Comparison of ENCODE assay signal across 23 cellular contexts in genomic region chr12:2833810-2834209, GRCh38. TPM values are rescaled to one million over a fixed set of nuclear protein-coding genes. Genes with fewer than 3 reads are reported as not detected.
DNase-seq lines count a peak whose midpoint lies in the region; ATAC-seq and TF ChIP-seq lines count a peak whose summit lies in the region.
"Had no signal": no experiment of that assay in that cellular context is flagged by ENCODE, and none has a peak within 500 bp of the region (broad histone marks: within the 10 kb centered on the region; RNA-seq: fewer than 3 reads in every experiment).

No MANE protein-coding gene starts in this region.

- peaks cover 13% of the 10 kb centered on the region for H3K4me1 Mint-ChIP-seq in activated naive CD4-positive, alpha-beta T cell treated with anti-CD3 and anti-CD28 coated beads, Interleukin-2, amount 50 U/mL, for 24 hours
- H3K4me1 Mint-ChIP-seq in activated naive CD4-positive, alpha-beta T cell treated with anti-CD3 and anti-CD28 coated beads for 36 hours (ENCODE audit: low read depth) = peaks cover 9% of the 10 kb centered on the region
- H3K4me1 Mint-ChIP-seq in nephron (peaks cover 40% of the 10 kb centered on the region), type B pancreatic cell (ENCODE audit: unreplicated experiment) (peaks cover 21% of the 10 kb centered on the region)
- H3K4me1 Mint-ChIP-seq: activated CD4-positive, alpha-beta T cell treated with anti-CD3 and anti-CD28 coated beads, Interleukin-2, amount 10 ng/mL, durations not matched to agents 7 days and 5 days had no signal

- peaks cover 15% of the 10 kb centered on the region for H3K36me3 Mint-ChIP-seq in activated naive CD4-positive, alpha-beta T cell treated with anti-CD3 and anti-CD28 coated beads, Interleukin-2, amount 50 U/mL, for 24 hours
- peaks cover 7% of the 10 kb centered on the region for H3K36me3 Mint-ChIP-seq in activated naive CD4-positive, alpha-beta T cell treated with anti-CD3 and anti-CD28 coated beads for 36 hours (ENCODE audit: low read depth)
- peaks cover 36% of the 10 kb centered on the region for H3K36me3 Mint-ChIP-seq in nephron (ENCODE audit: low read depth)
- peaks cover 24% of the 10 kb centered on the region for H3K36me3 Mint-ChIP-seq in type B pancreatic cell

- H3K9me3 Mint-ChIP-seq in activated naive CD4-positive, alpha-beta T cell treated with anti-CD3 and anti-CD28 coated beads, Interleukin-2, amount 50 U/mL, for 24 hours = no peaks in the 10 kb centered on the region
- no peaks in the 10 kb centered on the region for H3K9me3 Mint-ChIP-seq in activated naive CD4-positive, alpha-beta T cell treated with anti-CD3 and anti-CD28 coated beads for 36 hours
- no peaks in the 10 kb centered on the region for H3K9me3 Mint-ChIP-seq in nephron
- no peaks in the 10 kb centered on the region for H3K9me3 Mint-ChIP-seq in type B pancreatic cell
- H3K9me3 Mint-ChIP-seq: activated CD4-positive, alpha-beta T cell treated with anti-CD3 and anti-CD28 coated beads, Interleukin-2, amount 10 ng/mL, durations not matched to agents 7 days and 5 days; effector memory CD8-positive, alpha-beta T cell; mesothelial cell of epicardium; neural crest cell had no signal

- H3K27ac Mint-ChIP-seq in activated naive CD4-positive, alpha-beta T cell treated with anti-CD3 and anti-CD28 coated beads, Interleukin-2, amount 50 U/mL, for 24 hours = peak overlapping the region; percentile 59
- H3K27ac Mint-ChIP-seq in activated naive CD4-positive, alpha-beta T cell treated with anti-CD3 and anti-CD28 coated beads for 36 hours = no peak overlapping the region
- peak overlapping the region; percentile 85 to 95 (median 88) for H3K27ac Mint-ChIP-seq in nephron
- peak overlapping the region; percentile 25 for H3K27ac Mint-ChIP-seq in type B pancreatic cell
- H3K27ac Mint-ChIP-seq: activated CD4-positive, alpha-beta T cell treated with anti-CD3 and anti-CD28 coated beads, Interleukin-2, amount 10 ng/mL, durations not matched to agents 7 days and 5 days; mesothelial cell of epicardium had no signal

- no peaks in the 10 kb centered on the region for H3K27me3 Mint-ChIP-seq in activated naive CD4-positive, alpha-beta T cell treated with anti-CD3 and anti-CD28 coated beads, Interleukin-2, amount 50 U/mL, for 24 hours
- H3K27me3 Mint-ChIP-seq in activated naive CD4-positive, alpha-beta T cell treated with anti-CD3 and anti-CD28 coated beads for 36 hours (ENCODE audit: low read depth) = no peaks in the 10 kb centered on the region
- H3K27me3 Mint-ChIP-seq in nephron (ENCODE audit: low read depth) (no peaks in the 10 kb centered on the region), type B pancreatic cell (peaks cover 6% of the 10 kb centered on the region)
- H3K27me3 Mint-ChIP-seq: activated CD4-positive, alpha-beta T cell treated with anti-CD3 and anti-CD28 coated beads, Interleukin-2, amount 10 ng/mL, durations not matched to agents 7 days and 5 days; effector memory CD8-positive, alpha-beta T cell had no signal

- no peak for ATAC-seq in HG02798 (IDR thresholded peaks at IDR 0.05; ENCODE audit: poor library complexity, unreplicated experiment)
- ATAC-seq: effector memory CD8-positive, alpha-beta T cell had no signal

- no peak overlapping the region for H3K4me3 Mint-ChIP-seq in activated naive CD4-positive, alpha-beta T cell treated with anti-CD3 and anti-CD28 coated beads, Interleukin-2, amount 50 U/mL, for 24 hours
- no peak overlapping the region for H3K4me3 Mint-ChIP-seq in activated naive CD4-positive, alpha-beta T cell treated with anti-CD3 and anti-CD28 coated beads for 36 hours
- H3K4me3 Mint-ChIP-seq in nephron (peak overlapping the region; percentile 76 to 80 (median 80)), type B pancreatic cell (no peak overlapping the region)
- H3K4me3 Mint-ChIP-seq: activated CD4-positive, alpha-beta T cell treated with anti-CD3 and anti-CD28 coated beads, Interleukin-2, amount 10 ng/mL, durations not matched to agents 7 days and 5 days; effector memory CD8-positive, alpha-beta T cell; mesothelial cell of epicardium; neural crest cell had no signal

- no peak for DNase-seq in activated naive CD4-positive, alpha-beta T cell treated with anti-CD3 and anti-CD28 coated beads for 36 hours
- DNase-seq in head of caudate nucleus (peak in 41 of 42 donors; percentile 8 to 76 (median 51)), type B pancreatic cell (ENCODE audit: extremely low spot score, unreplicated experiment) (no peak), T-helper 1 cell (no peak), RKO (ENCODE audit: low spot score) (no peak)
- DNase-seq: 8988T; activated CD4-positive, alpha-beta T cell treated with anti-CD3 and anti-CD28 coated beads, Interleukin-2, amount 10 ng/mL, durations not matched to agents 7 days and 5 days; activated CD8-positive, alpha-beta memory T cell treated with anti-CD3 and anti-CD28 coated beads, Interleukin-2, amount 50 U/mL, for 4 hours; activated effector memory CD4-positive, alpha-beta T cell treated with Interleukin-2 at 50 U/mL for 16 hours; Calu3; effector memory CD8-positive, alpha-beta T cell; Karpas-422; NCI-H1048; NCI-H2081; SW 1271; upper lobe of right lung had no signal

- TF ChIP-seq CTCF in nephron (IDR thresholded peaks at IDR 0.05; ENCODE audit: unreplicated experiment in 3 of 3) (no peak), type B pancreatic cell (conservative IDR thresholded peaks at IDR 0.05) (no peak)

- intact Hi-C loops in activated naive CD4-positive, alpha-beta T cell treated with anti-CD3 and anti-CD28 coated beads for 36 hours (cut with micrococcal nuclease) = no loop called here
- intact Hi-C loops in head of caudate nucleus (cut with DNase I) = no loop called here

- CTCF ChIA-PET in activated naive CD4-positive, alpha-beta T cell treated with anti-CD3 and anti-CD28 coated beads for 36 hours (lab: Charles Lee) = interaction anchor here (0.6 kb wide), 1 partner anchor 110 kb away, joined by 3 read pairs; no protein-coding TSS in a partner anchor

RNA-seq across cellular contexts. Expression of gene NRIP2, which starts 1.0 kb away (rescaled TPM):
- not detected for total RNA-seq in activated naive CD4-positive, alpha-beta T cell treated with anti-CD3 and anti-CD28 coated beads for 36 hours
- 1.2 TPM in 1 of 2 replicates, not detected in the other for total RNA-seq in type B pancreatic cell (ENCODE audit: low replicate concordance)
- total RNA-seq: activated CD4-positive, alpha-beta T cell treated with anti-CD3 and anti-CD28 coated beads, Interleukin-2, amount 10 ng/mL, durations not matched to agents 7 days and 5 days; Calu3; HT1080; mesothelial cell of epicardium; NCI-H460; neural crest cell had no signal

RNA-seq across cellular contexts. Expression of gene ITFG2, which starts 21.3 kb away (rescaled TPM):
- 10 to 100 TPM; 27.5 to 30.5 TPM for total RNA-seq in activated naive CD4-positive, alpha-beta T cell treated with anti-CD3 and anti-CD28 coated beads for 36 hours
- 41.8 and 85.8 TPM in 2 replicates for total RNA-seq in type B pancreatic cell (ENCODE audit: low replicate concordance)

RNA-seq across cellular contexts. Expression of gene TEX52, which starts 23.0 kb away (rescaled TPM):
- not detected for total RNA-seq in activated naive CD4-positive, alpha-beta T cell treated with anti-CD3 and anti-CD28 coated beads for 36 hours
- not detected in 2 replicates for total RNA-seq in type B pancreatic cell (ENCODE audit: low replicate concordance)
- total RNA-seq: Calu3, HT1080, mesothelial cell of epicardium, NCI-H460, neural crest cell, upper lobe of right lung had no signal

RNA-seq across cellular contexts. Expression of gene FKBP4, which starts 39.0 kb away (rescaled TPM):
- total RNA-seq in activated naive CD4-positive, alpha-beta T cell treated with anti-CD3 and anti-CD28 coated beads for 36 hours = 100 to 1,000 TPM; 139 TPM
- total RNA-seq in type B pancreatic cell (ENCODE audit: low replicate concordance) = 127 and 283 TPM in 2 replicates

RNA-seq across cellular contexts. Expression of gene FOXM1, which starts 43.2 kb away (rescaled TPM):
- 10 to 100 TPM; 74.6 to 80.5 TPM for total RNA-seq in activated naive CD4-positive, alpha-beta T cell treated with anti-CD3 and anti-CD28 coated beads for 36 hours
- total RNA-seq in type B pancreatic cell (ENCODE audit: low replicate concordance) = 53.9 and 68.6 TPM in 2 replicates

Comparison
In these comparisons a context has a peak if more than half of its experiments do, and no peak if none do; other contexts are left out.
1. H3K4me3 Mint-ChIP-seq: peak in nephron (3 of 3); none in activated naive CD4-positive, alpha-beta T cell treated with anti-CD3 and anti-CD28 coated beads, Interleukin-2, amount 50 U/mL, for 24 hours (single experiment), activated naive CD4-positive, alpha-beta T cell treated with anti-CD3 and anti-CD28 coated beads for 36 hours (single experiment) and type B pancreatic cell (single experiment).
2. DNase-seq: peak in head of caudate nucleus (41 of 42); none in activated naive CD4-positive, alpha-beta T cell treated with anti-CD3 and anti-CD28 coated beads for 36 hours (single experiment), type B pancreatic cell (single experiment), T-helper 1 cell (0 of 5) and RKO (single experiment).